In genomic region chr9:127538849-127539258, GRCh38 we compare ENCODE assay signal across 16 cellular contexts.
DNase-seq lines count a peak whose midpoint lies in the region; ATAC-seq, FAIRE-seq and TF ChIP-seq lines count a peak whose summit lies in the region.
"Had no signal": no experiment of that assay in that cellular context is flagged by ENCODE, and none has a peak within 500 bp of the region (broad histone marks: within the 10 kb centered on the region; RNA-seq: fewer than 3 reads in every experiment).

No MANE protein-coding gene starts in this region.

- peak overlapping the region; percentile 65 for H3K4me3 Mint-ChIP-seq in astrocyte (ENCODE audit: unreplicated experiment)
- H3K4me3 Mint-ChIP-seq: activated naive CD4-positive, alpha-beta T cell treated with anti-CD3 and anti-CD28 coated beads, Interleukin-2, amount 10 ng/mL, durations not matched to agents 7 days and 5 days; dendritic cell treated with granulocyte-macrophage colony-stimulating factor and Interleukin-4, amounts not matched to agents 40 ng/mL and 50 ng/mL, for 4 days had no signal

- peaks cover 63% of the 10 kb centered on the region for H3F3A ChIP-seq in GM23248 (ENCODE audit: insufficient read depth)

- H3K27me3 Mint-ChIP-seq in astrocyte (ENCODE audit: low read depth, unreplicated experiment), result no peaks in the 10 kb centered on the region
- H3K27me3 Mint-ChIP-seq: activated naive CD4-positive, alpha-beta T cell treated with anti-CD3 and anti-CD28 coated beads, Interleukin-2, amount 10 ng/mL, durations not matched to agents 7 days and 5 days; dendritic cell treated with granulocyte-macrophage colony-stimulating factor and Interleukin-4, amounts not matched to agents 40 ng/mL and 50 ng/mL, for 4 days had no signal

- peak overlapping the region; percentile 47 for H3K27ac Mint-ChIP-seq in astrocyte (ENCODE audit: unreplicated experiment)
- H3K27ac Mint-ChIP-seq: activated naive CD4-positive, alpha-beta T cell treated with anti-CD3 and anti-CD28 coated beads, Interleukin-2, amount 10 ng/mL, durations not matched to agents 7 days and 5 days had no signal

- peaks cover 81% of the 10 kb centered on the region for H3K4me1 ChIP-seq in GM23248 (ENCODE audit: insufficient read depth)
- H3K4me1 ChIP-seq in astrocyte (ENCODE audit: insufficient read depth, low read length), result peaks cover 80% of the 10 kb centered on the region
- H3K4me1 ChIP-seq in stomach smooth muscle (ENCODE audit: control insufficient read depth, insufficient read depth, low read length), result peaks cover 84% of the 10 kb centered on the region
- H3K4me1 ChIP-seq: parathyroid adenoma had no signal

- peak overlapping the region; percentile 20; the same call in 1 of the 2 replicates for H3K4me3 ChIP-seq in GM23248
- no peak overlapping the region for H3K4me3 ChIP-seq in astrocyte (ENCODE audit: insufficient read depth, low read depth, low read length)
- H3K4me3 ChIP-seq in fibroblast of villous mesenchyme (ENCODE audit: low read depth, low read length), result no peak overlapping the region
- H3K4me3 ChIP-seq in stomach smooth muscle (ENCODE audit: low read length in 2 of 2), result no peak overlapping the region
- H3K4me3 ChIP-seq: MG63 had no signal

- in situ Hi-C loops in GM23248 (cut with MboI), result no loop called here

- H2AFZ ChIP-seq in GM23248 (no peak overlapping the region), astrocyte (ENCODE audit: low read depth, low read length) (no peak overlapping the region)
- H2AFZ ChIP-seq: parathyroid adenoma had no signal

- H3K9me2 ChIP-seq in GM23248 (ENCODE audit: insufficient read depth), result no peaks in the 10 kb centered on the region

- H4K20me1 ChIP-seq in GM23248 (ENCODE audit: insufficient read depth) (no peaks in the 10 kb centered on the region; the same call in 1 of the 2 replicates), astrocyte (ENCODE audit: insufficient read depth, low read length) (peaks cover 93% of the 10 kb centered on the region)

- POLR2A ChIA-PET in HEK293T (lab: Yijun Ruan, JAX), result no interaction called here

- CTCF ChIA-PET in HEK293T (lab: Yijun Ruan, JAX), result no interaction called here

- no peak for FAIRE-seq in astrocyte (lab: Jason Lieb, UNC)

- H3K36me3 ChIP-seq in GM23248 (ENCODE audit: low read depth) (no peaks in the 10 kb centered on the region; the same call in 1 of the 2 replicates), astrocyte (ENCODE audit: insufficient read depth, low read length) (no peaks in the 10 kb centered on the region), stomach smooth muscle (ENCODE audit: control insufficient read depth in 2 of 2, insufficient read depth in 2 of 2, low read length in 2 of 2) (peaks cover 0 to 4% of the 10 kb centered on the region in 2 donors)

- no peak for TF ChIP-seq CTCF in astrocyte (IDR thresholded peaks at IDR 0.05; ENCODE audit: insufficient read depth, low read depth, low read length)
- no peak for TF ChIP-seq CTCF in fibroblast of villous mesenchyme (IDR thresholded peaks at IDR 0.05; ENCODE audit: insufficient read depth, low read depth, low read length)

- H3K4me2 ChIP-seq in GM23248 (ENCODE audit: unreplicated experiment) (peak overlapping the region; percentile 51), astrocyte (ENCODE audit: low read length) (peak overlapping the region; percentile 78)

- peaks cover 14% of the 10 kb centered on the region for H3K36me3 Mint-ChIP-seq in astrocyte (ENCODE audit: low read depth, unreplicated experiment)

- peaks cover 52% of the 10 kb centered on the region for H3K4me1 Mint-ChIP-seq in astrocyte (ENCODE audit: low read depth, unreplicated experiment)

- H3K79me2 ChIP-seq in GM23248 (ENCODE audit: insufficient read depth), result peaks cover 100% of the 10 kb centered on the region
- peaks cover 100% of the 10 kb centered on the region for H3K79me2 ChIP-seq in astrocyte (ENCODE audit: insufficient read depth, low read length)

- ATAC-seq in HG02763 (IDR thresholded peaks at IDR 0.05; ENCODE audit: unreplicated experiment) (no peak), GM21717 (IDR thresholded peaks at IDR 0.05; ENCODE audit: unreplicated experiment) (no peak)

- DNase-seq in GM23248 (peak; percentile 85), astrocyte (ENCODE audit: low read depth) (peak; percentile 60), fibroblast of villous mesenchyme (ENCODE audit: low read depth) (peak; percentile 72), HEK293T (ENCODE audit: extremely low spot score) (no peak), NCI-H524 (lab: John Stamatoyannopoulos, UW) (no peak)
- DNase-seq: activated naive CD4-positive, alpha-beta T cell treated with anti-CD3 and anti-CD28 coated beads, Interleukin-2, amount 10 ng/mL, durations not matched to agents 7 days and 5 days; mesendoderm; NCI-H2171 treated with DMSO at 0.1 percent for 48 hours; stimulated activated CD4-positive, alpha-beta T cell treated with anti-CD3 and anti-CD28 coated beads, Interleukin-4, amount 100 ng/mL, for 24 hours; stimulated activated naive CD4-positive, alpha-beta T cell treated with Interleukin-2 at 50 U/mL for 16 hours had no signal

- no peaks in the 10 kb centered on the region for H3K27me3 ChIP-seq in GM23248 (replicated peaks; ENCODE audit: insufficient read depth)
- no peaks in the 10 kb centered on the region for H3K27me3 ChIP-seq in astrocyte (ENCODE audit: insufficient read depth, low read length)
- H3K27me3 ChIP-seq in stomach smooth muscle (ENCODE audit: control insufficient read depth in 1 of 2, insufficient read depth in 2 of 2, low read length in 2 of 2), result no peaks in the 10 kb centered on the region
- H3K27me3 ChIP-seq: MG63 had no signal

- H3K9ac ChIP-seq in GM23248, result peak overlapping the region; percentile 58
- peak overlapping the region; percentile 55 for H3K9ac ChIP-seq in astrocyte (ENCODE audit: low read length)
- no peak overlapping the region for H3K9ac ChIP-seq in stomach smooth muscle (ENCODE audit: low read length in 2 of 2)
- H3K9ac ChIP-seq: parathyroid adenoma had no signal

- no peaks in the 10 kb centered on the region for H3K9me3 Mint-ChIP-seq in astrocyte (ENCODE audit: unreplicated experiment)
- H3K9me3 Mint-ChIP-seq: activated naive CD4-positive, alpha-beta T cell treated with anti-CD3 and anti-CD28 coated beads, Interleukin-2, amount 10 ng/mL, durations not matched to agents 7 days and 5 days; dendritic cell treated with granulocyte-macrophage colony-stimulating factor and Interleukin-4, amounts not matched to agents 40 ng/mL and 50 ng/mL, for 4 days had no signal

- 8 to 20% methylated on average over 4 of the region's 4 CpGs for WGBS in GM23248 (ENCODE audit: low coverage in 1 of 2, low lambda C conversion rate in 2 of 2, missing lambda C conversion rate in 2 of 2), 2 experiments

- H3K27ac ChIP-seq in GM23248 (peak overlapping the region; percentile 79), astrocyte (ENCODE audit: low read depth, low read length) (peak overlapping the region; percentile 92), stomach smooth muscle (ENCODE audit: low read length) (peak overlapping the region; percentile 75)
- H3K27ac ChIP-seq: parathyroid adenoma had no signal

- H3K9me3 ChIP-seq in GM23248 (ENCODE audit: low read depth), result no peaks in the 10 kb centered on the region
- H3K9me3 ChIP-seq in astrocyte (ENCODE audit: insufficient read depth, low read depth, low read length), result no peaks in the 10 kb centered on the region
- no peaks in the 10 kb centered on the region for H3K9me3 ChIP-seq in stomach smooth muscle (ENCODE audit: control insufficient read depth in 2 of 2, low read length in 2 of 2)
- H3K9me3 ChIP-seq: MG63 had no signal

TF ChIP-seq in HEK293T, 16 proteins besides CTCF, POLR2A, EP300 and RAD21:
- no peak for TF ChIP-seq CTBP1 (IDR thresholded peaks at IDR 0.05; ENCODE audit: borderline replicate concordance)
- TF ChIP-seq TARDBP (IDR thresholded peaks at IDR 0.05), result no peak
- no peak for TF ChIP-seq LEF1 (IDR thresholded peaks at IDR 0.05; ENCODE audit: borderline replicate concordance)
- TF ChIP-seq SP1 (IDR thresholded peaks at IDR 0.05), result no peak
- no peak for TF ChIP-seq FOXA1 (IDR thresholded peaks at IDR 0.05)
- no peak for TF ChIP-seq HDGF (IDR thresholded peaks at IDR 0.05; ENCODE audit: borderline replicate concordance)
- no peak for TF ChIP-seq PKNOX1 (IDR thresholded peaks at IDR 0.05)
- TF ChIP-seq FOXK2 (IDR thresholded peaks at IDR 0.05), result no peak
- no peak for TF ChIP-seq ARNT (IDR thresholded peaks at IDR 0.05)
- no peak for TF ChIP-seq FOXM1 (IDR thresholded peaks at IDR 0.05; ENCODE audit: borderline replicate concordance)
- no peak for TF ChIP-seq SUZ12 (IDR thresholded peaks at IDR 0.05)
- no peak for TF ChIP-seq L3MBTL2 (conservative IDR thresholded peaks at IDR 0.05)
TF ChIP-seq in HEK293T: peak in this region for 0.

Comparison
In these comparisons a context has a peak if more than half of its experiments do, and no peak if none do; other contexts are left out.
1. DNase-seq: peak in GM23248 (single experiment), astrocyte (single experiment) and fibroblast of villous mesenchyme (single experiment); none in HEK293T (single experiment) and NCI-H524 (0 of 2).
2. H3K9ac ChIP-seq: peak in GM23248 (single experiment) and astrocyte (single experiment); none in stomach smooth muscle (0 of 2).
3. Peak in every context shown above with its lines, with median percentiles within 50 percentile points of each other: H3K27ac ChIP-seq.